2 cellular contexts compared by ENCODE assay signal in the genomic region with DNA sequence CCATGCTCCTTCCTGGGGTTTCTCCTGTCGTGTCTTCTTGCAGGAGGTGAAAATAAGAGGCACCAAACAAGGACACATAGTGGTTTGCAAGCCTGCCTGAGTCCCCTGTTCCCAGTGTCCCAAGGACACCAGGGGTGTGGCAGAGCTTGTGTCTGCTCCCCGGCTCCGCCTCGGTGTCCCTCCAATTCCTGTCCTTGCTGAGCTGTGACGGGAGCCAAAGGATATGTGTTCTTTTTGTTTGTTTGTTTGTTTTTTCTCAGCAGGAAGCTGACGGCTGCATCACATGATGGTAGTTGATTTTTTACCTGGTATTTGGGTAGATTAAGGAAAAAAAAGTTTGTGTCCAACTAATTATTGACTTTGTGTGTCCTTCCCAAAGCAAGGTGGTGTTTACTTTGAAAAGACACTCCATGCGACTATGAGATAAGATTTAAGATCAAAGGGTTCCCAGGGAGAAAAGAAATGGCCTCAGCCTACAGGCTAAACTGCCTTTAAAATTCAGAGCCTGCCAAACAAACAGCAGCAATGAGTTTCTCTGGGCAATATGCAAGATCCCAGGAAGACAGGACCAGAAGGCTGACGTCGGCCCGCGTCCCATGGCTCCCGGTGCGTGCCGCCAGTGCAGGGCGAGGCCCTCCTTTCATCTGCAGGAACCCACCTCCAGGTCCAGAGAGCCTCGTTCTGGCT.
TF ChIP-seq lines count a peak whose summit lies in the region.

No MANE protein-coding gene starts in this region.

TF ChIP-seq in GM23338, 12 proteins besides CTCF, POLR2A, EP300 and RAD21 (continues in another document):
- TF ChIP-seq STAT1 (IDR thresholded peaks at IDR 0.05; ENCODE audit: unreplicated experiment) (no peak), POLR2AphosphoS5 (IDR thresholded peaks at IDR 0.05; ENCODE audit: low read depth) (no peak), NANOG (IDR thresholded peaks at IDR 0.05; ENCODE audit: borderline replicate concordance) (no peak), ZNF114 (CRISPR knock-in tag; IDR thresholded peaks at IDR 0.05) (no peak), ZNF331 (CRISPR knock-in tag; IDR thresholded peaks at IDR 0.05; ENCODE audit: low read depth) (no peak), EZH2phosphoT487 (IDR thresholded peaks at IDR 0.05; ENCODE audit: unreplicated experiment) (no peak), JUNB (IDR thresholded peaks at IDR 0.05; ENCODE audit: unreplicated experiment) (no peak), EZH2 (IDR thresholded peaks at IDR 0.05; ENCODE audit: low read depth, unreplicated experiment) (no peak)
- TF ChIP-seq, protein P1, sequence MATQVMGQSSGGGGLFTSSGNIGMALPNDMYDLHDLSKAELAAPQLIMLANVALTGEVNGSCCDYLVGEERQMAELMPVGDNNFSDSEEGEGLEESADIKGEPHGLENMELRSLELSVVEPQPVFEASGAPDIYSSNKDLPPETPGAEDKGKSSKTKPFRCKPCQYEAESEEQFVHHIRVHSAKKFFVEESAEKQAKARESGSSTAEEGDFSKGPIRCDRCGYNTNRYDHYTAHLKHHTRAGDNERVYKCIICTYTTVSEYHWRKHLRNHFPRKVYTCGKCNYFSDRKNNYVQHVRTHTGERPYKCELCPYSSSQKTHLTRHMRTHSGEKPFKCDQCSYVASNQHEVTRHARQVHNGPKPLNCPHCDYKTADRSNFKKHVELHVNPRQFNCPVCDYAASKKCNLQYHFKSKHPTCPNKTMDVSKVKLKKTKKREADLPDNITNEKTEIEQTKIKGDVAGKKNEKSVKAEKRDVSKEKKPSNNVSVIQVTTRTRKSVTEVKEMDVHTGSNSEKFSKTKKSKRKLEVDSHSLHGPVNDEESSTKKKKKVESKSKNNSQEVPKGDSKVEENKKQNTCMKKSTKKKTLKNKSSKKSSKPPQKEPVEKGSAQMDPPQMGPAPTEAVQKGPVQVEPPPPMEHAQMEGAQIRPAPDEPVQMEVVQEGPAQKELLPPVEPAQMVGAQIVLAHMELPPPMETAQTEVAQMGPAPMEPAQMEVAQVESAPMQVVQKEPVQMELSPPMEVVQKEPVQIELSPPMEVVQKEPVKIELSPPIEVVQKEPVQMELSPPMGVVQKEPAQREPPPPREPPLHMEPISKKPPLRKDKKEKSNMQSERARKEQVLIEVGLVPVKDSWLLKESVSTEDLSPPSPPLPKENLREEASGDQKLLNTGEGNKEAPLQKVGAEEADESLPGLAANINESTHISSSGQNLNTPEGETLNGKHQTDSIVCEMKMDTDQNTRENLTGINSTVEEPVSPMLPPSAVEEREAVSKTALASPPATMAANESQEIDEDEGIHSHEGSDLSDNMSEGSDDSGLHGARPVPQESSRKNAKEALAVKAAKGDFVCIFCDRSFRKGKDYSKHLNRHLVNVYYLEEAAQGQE (IDR thresholded peaks at IDR 0.05; ENCODE audit: unreplicated experiment), result no peak
- TF ChIP-seq, protein P2, sequence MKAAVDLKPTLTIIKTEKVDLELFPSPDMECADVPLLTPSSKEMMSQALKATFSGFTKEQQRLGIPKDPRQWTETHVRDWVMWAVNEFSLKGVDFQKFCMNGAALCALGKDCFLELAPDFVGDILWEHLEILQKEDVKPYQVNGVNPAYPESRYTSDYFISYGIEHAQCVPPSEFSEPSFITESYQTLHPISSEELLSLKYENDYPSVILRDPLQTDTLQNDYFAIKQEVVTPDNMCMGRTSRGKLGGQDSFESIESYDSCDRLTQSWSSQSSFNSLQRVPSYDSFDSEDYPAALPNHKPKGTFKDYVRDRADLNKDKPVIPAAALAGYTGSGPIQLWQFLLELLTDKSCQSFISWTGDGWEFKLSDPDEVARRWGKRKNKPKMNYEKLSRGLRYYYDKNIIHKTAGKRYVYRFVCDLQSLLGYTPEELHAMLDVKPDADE (IDR thresholded peaks at IDR 0.05), result no peak

TF ChIP-seq in IMR-90, 13 proteins besides CTCF, POLR2A, EP300 and RAD21:
- no peak for TF ChIP-seq MXI1 (IDR thresholded peaks at IDR 0.05; ENCODE audit: borderline replicate concordance, low read depth, low read length)
- TF ChIP-seq, protein P3, sequence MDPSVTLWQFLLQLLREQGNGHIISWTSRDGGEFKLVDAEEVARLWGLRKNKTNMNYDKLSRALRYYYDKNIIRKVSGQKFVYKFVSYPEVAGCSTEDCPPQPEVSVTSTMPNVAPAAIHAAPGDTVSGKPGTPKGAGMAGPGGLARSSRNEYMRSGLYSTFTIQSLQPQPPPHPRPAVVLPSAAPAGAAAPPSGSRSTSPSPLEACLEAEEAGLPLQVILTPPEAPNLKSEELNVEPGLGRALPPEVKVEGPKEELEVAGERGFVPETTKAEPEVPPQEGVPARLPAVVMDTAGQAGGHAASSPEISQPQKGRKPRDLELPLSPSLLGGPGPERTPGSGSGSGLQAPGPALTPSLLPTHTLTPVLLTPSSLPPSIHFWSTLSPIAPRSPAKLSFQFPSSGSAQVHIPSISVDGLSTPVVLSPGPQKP (IDR thresholded peaks at IDR 0.05; ENCODE audit: borderline replicate concordance, low read depth, low read length), result no peak
